In the genomic region with DNA sequence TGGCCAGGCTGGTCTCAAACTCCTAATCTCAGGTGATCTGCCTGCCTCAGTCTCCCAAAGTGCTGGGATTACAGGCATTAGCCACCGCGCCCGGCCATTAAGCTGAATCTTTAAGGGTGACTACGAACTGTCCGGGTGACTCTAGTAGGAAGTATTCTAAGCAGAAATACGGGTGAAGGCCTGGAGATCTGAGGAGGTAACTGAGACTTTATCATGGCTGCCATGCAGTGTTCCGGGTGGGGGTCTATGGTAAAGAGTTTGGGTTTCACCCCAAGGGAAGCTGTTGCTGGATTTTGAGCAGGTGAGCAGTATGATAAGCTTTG, we compare ENCODE assay signal across 1 cellular context.
TF ChIP-seq lines count a peak whose summit lies in the region.

No MANE protein-coding gene starts in this region.

TF ChIP-seq in HepG2, 621 proteins besides CTCF, POLR2A, EP300 and RAD21 (continued from another document):
- TF ChIP-seq, protein P1, sequence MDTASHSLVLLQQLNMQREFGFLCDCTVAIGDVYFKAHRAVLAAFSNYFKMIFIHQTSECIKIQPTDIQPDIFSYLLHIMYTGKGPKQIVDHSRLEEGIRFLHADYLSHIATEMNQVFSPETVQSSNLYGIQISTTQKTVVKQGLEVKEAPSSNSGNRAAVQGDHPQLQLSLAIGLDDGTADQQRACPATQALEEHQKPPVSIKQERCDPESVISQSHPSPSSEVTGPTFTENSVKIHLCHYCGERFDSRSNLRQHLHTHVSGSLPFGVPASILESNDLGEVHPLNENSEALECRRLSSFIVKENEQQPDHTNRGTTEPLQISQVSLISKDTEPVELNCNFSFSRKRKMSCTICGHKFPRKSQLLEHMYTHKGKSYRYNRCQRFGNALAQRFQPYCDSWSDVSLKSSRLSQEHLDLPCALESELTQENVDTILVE (CRISPR knock-in tag; IDR thresholded peaks at IDR 0.05), result peak; percentile 27; the same call in 1 of the 2 replicates
- TF ChIP-seq, protein P2, sequence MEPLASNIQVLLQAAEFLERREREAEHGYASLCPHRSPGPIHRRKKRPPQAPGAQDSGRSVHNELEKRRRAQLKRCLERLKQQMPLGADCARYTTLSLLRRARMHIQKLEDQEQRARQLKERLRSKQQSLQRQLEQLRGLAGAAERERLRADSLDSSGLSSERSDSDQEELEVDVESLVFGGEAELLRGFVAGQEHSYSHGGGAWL (CRISPR knock-in tag; IDR thresholded peaks at IDR 0.05), result 0 out of 2 replicates have a peak, but pooled peaks have one; percentile 1
- TF ChIP-seq, protein P3, sequence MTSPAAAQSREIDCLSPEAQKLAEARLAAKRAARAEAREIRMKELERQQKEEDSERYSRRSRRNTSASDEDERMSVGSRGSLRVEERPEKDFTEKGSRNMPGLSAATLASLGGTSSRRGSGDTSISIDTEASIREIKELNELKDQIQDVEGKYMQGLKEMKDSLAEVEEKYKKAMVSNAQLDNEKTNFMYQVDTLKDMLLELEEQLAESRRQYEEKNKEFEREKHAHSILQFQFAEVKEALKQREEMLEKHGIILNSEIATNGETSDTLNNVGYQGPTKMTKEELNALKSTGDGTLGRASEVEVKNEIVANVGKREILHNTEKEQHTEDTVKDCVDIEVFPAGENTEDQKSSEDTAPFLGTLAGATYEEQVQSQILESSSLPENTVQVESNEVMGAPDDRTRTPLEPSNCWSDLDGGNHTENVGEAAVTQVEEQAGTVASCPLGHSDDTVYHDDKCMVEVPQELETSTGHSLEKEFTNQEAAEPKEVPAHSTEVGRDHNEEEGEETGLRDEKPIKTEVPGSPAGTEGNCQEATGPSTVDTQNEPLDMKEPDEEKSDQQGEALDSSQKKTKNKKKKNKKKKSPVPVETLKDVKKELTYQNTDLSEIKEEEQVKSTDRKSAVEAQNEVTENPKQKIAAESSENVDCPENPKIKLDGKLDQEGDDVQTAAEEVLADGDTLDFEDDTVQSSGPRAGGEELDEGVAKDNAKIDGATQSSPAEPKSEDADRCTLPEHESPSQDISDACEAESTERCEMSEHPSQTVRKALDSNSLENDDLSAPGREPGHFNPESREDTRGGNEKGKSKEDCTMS (CRISPR knock-in tag; conservative IDR thresholded peaks at IDR 0.05), result 0 out of 2 replicates have a peak, but pooled peaks have one; percentile 57
- TF ChIP-seq ZNF737 (CRISPR knock-in tag; IDR thresholded peaks at IDR 0.05; ENCODE audit: borderline replicate concordance) (0 out of 2 replicates have a peak, but pooled peaks have one; percentile 47), ZIK1 (CRISPR knock-in tag; IDR thresholded peaks at IDR 0.05; ENCODE audit: borderline replicate concordance, low read depth) (0 out of 2 replicates have a peak, but pooled peaks have one; percentile 9), ZNF33B (CRISPR knock-in tag; IDR thresholded peaks at IDR 0.05) (no peak), FLYWCH1 (CRISPR knock-in tag; IDR thresholded peaks at IDR 0.05) (no peak), SOX5 (CRISPR knock-in tag; IDR thresholded peaks at IDR 0.05; ENCODE audit: borderline replicate concordance) (0 out of 2 replicates have a peak, but pooled peaks have one; percentile 15), NR2F2 (IDR thresholded peaks at IDR 0.05; ENCODE audit: borderline replicate concordance, low read depth) (no peak), SPEN (CRISPR knock-in tag; IDR thresholded peaks at IDR 0.05; ENCODE audit: low read depth) (no peak), ZBTB7A (CRISPR knock-in tag; IDR thresholded peaks at IDR 0.05) (peak; percentile 22; the same call in 1 of the 2 replicates), ERF (CRISPR knock-in tag; IDR thresholded peaks at IDR 0.05) (no peak), ZSCAN21 (CRISPR knock-in tag; IDR thresholded peaks at IDR 0.05; ENCODE audit: borderline replicate concordance) (0 out of 2 replicates have a peak, but pooled peaks have one; percentile 5), ZNF788 (CRISPR knock-in tag; IDR thresholded peaks at IDR 0.05; ENCODE audit: borderline replicate concordance) (0 out of 2 replicates have a peak, but pooled peaks have one; percentile 1), ZNF570 (CRISPR knock-in tag; IDR thresholded peaks at IDR 0.05; ENCODE audit: borderline replicate concordance) (no peak), BORCS8-MEF2B (CRISPR knock-in tag; IDR thresholded peaks at IDR 0.05) (0 out of 2 replicates have a peak, but pooled peaks have one; percentile 23), SIN3A (IDR thresholded peaks at IDR 0.05; ENCODE audit: borderline replicate concordance, low read depth, low read length) (0 out of 2 replicates have a peak, but pooled peaks have one; percentile 21), ZNF296 (CRISPR knock-in tag; conservative IDR thresholded peaks at IDR 0.05) (0 out of 2 replicates have a peak, but pooled peaks have one; percentile 60), THAP11 (CRISPR knock-in tag; IDR thresholded peaks at IDR 0.05) (0 out of 2 replicates have a peak, but pooled peaks have one; percentile 3), HMG20B (CRISPR knock-in tag; conservative IDR thresholded peaks at IDR 0.05) (0 out of 2 replicates have a peak, but pooled peaks have one; percentile 9), ZNF644 (CRISPR knock-in tag; IDR thresholded peaks at IDR 0.05; ENCODE audit: low read depth) (0 out of 2 replicates have a peak, but pooled peaks have one; percentile 4), ZNF567 (CRISPR knock-in tag; IDR thresholded peaks at IDR 0.05; ENCODE audit: borderline replicate concordance) (no peak), GATAD2A (CRISPR knock-in tag; IDR thresholded peaks at IDR 0.05) (0 out of 2 replicates have a peak, but pooled peaks have one; percentile 4), ZNF607 (CRISPR knock-in tag; IDR thresholded peaks at IDR 0.05; ENCODE audit: borderline replicate concordance) (0 out of 2 replicates have a peak, but pooled peaks have one; percentile 1), ZNF451 (CRISPR knock-in tag; IDR thresholded peaks at IDR 0.05) (0 out of 2 replicates have a peak, but pooled peaks have one; percentile 7), SP1 (IDR thresholded peaks at IDR 0.05) (no peak), SP1 (CRISPR knock-in tag; IDR thresholded peaks at IDR 0.05) (0 out of 2 replicates have a peak, but pooled peaks have one; percentile 10), NCOA5 (CRISPR knock-in tag; IDR thresholded peaks at IDR 0.05) (no peak), ZNF790 (CRISPR knock-in tag; IDR thresholded peaks at IDR 0.05; ENCODE audit: borderline replicate concordance) (0 out of 2 replicates have a peak, but pooled peaks have one; percentile 4), ZNF552 (CRISPR knock-in tag; IDR thresholded peaks at IDR 0.05; ENCODE audit: borderline replicate concordance) (no peak), CREB1 (IDR thresholded peaks at IDR 0.05) (0 out of 2 replicates have a peak, but pooled peaks have one; percentile 1), CREB1 (CRISPR knock-in tag; IDR thresholded peaks at IDR 0.05) (0 out of 2 replicates have a peak, but pooled peaks have one; percentile 46), ZNF292 (CRISPR knock-in tag; IDR thresholded peaks at IDR 0.05; ENCODE audit: borderline replicate concordance, low read depth) (peak; percentile 6; the same call in 1 of the 2 replicates), MLLT10 (CRISPR knock-in tag; IDR thresholded peaks at IDR 0.05) (no peak)
- TF ChIP-seq, protein P4, sequence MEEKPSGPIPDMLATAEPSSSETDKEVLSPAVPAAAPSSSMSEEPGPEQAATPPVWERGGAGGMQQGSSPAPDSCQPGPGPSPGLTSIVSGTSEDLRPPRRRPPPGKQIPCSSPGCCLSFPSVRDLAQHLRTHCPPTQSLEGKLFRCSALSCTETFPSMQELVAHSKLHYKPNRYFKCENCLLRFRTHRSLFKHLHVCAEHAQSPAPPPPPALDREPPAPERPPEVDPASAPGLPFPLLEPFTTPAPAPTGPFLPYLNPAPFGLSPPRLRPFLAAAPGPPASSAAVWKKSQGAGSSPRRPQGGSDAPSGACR (CRISPR knock-in tag; IDR thresholded peaks at IDR 0.05), result 0 out of 2 replicates have a peak, but pooled peaks have one; percentile 13
- TF ChIP-seq, protein P5, sequence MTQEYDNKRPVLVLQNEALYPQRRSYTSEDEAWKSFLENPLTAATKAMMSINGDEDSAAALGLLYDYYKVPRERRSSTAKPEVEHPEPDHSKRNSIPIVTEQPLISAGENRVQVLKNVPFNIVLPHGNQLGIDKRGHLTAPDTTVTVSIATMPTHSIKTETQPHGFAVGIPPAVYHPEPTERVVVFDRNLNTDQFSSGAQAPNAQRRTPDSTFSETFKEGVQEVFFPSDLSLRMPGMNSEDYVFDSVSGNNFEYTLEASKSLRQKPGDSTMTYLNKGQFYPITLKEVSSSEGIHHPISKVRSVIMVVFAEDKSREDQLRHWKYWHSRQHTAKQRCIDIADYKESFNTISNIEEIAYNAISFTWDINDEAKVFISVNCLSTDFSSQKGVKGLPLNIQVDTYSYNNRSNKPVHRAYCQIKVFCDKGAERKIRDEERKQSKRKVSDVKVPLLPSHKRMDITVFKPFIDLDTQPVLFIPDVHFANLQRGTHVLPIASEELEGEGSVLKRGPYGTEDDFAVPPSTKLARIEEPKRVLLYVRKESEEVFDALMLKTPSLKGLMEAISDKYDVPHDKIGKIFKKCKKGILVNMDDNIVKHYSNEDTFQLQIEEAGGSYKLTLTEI (CRISPR knock-in tag; conservative IDR thresholded peaks at IDR 0.05), result no peak
- TF ChIP-seq, protein P6, sequence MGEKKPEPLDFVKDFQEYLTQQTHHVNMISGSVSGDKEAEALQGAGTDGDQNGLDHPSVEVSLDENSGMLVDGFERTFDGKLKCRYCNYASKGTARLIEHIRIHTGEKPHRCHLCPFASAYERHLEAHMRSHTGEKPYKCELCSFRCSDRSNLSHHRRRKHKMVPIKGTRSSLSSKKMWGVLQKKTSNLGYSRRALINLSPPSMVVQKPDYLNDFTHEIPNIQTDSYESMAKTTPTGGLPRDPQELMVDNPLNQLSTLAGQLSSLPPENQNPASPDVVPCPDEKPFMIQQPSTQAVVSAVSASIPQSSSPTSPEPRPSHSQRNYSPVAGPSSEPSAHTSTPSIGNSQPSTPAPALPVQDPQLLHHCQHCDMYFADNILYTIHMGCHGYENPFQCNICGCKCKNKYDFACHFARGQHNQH (CRISPR knock-in tag; IDR thresholded peaks at IDR 0.05), result 0 out of 2 replicates have a peak, but pooled peaks have one; percentile 15
